ENCODE assay signal across 20 cellular contexts in the genomic region with DNA sequence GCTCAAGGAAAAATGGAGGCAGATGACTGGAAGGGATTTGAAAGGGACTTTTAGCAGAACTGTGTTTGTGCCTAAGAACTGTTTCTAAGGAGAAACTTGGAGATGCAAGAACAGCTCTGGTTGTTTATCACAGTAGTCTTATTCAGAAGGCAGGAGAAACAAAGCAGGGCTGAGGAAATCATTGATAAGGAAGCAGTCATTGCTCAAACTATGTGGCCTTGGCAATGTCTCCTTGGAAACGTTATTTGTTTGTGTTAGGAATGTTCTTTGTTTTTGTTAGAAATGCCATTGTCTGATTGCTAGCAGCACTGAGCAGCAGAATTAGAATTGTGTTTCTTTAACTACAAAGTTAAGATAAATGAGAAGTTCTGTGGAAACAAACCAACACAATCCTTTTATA.
DNase-seq lines count a peak whose midpoint lies in the region; ATAC-seq and TF ChIP-seq lines count a peak whose summit lies in the region.
"Had no signal": no experiment of that assay in that cellular context is flagged by ENCODE, and none has a peak within 500 bp of the region (broad histone marks: within the 10 kb centered on the region; RNA-seq: fewer than 3 reads in every experiment).

No MANE protein-coding gene starts in this region.

- H3K27me3 Mint-ChIP-seq in GM23338 (ENCODE audit: insufficient read depth, low read depth, poor library complexity): peaks cover 3% of the 10 kb centered on the region
- no peaks in the 10 kb centered on the region for H3K27me3 Mint-ChIP-seq in neural crest cell (ENCODE audit: low read depth)
- H3K27me3 Mint-ChIP-seq: T-helper 17 cell had no signal

- H3K36me3 ChIP-seq in GM23338 (ENCODE audit: insufficient read depth): no peaks in the 10 kb centered on the region
- H3K36me3 ChIP-seq: stomach had no signal

- H3K36me3 Mint-ChIP-seq in GM23338 (ENCODE audit: low read depth) (peaks cover 4% of the 10 kb centered on the region; the same call in 1 of the 3 replicates), neural crest cell (ENCODE audit: low read depth) (no peaks in the 10 kb centered on the region)

- H3K4me1 Mint-ChIP-seq in GM23338 (peaks cover 5% of the 10 kb centered on the region; the same call in 2 of the 3 replicates), neural crest cell (peaks cover 9% of the 10 kb centered on the region)
- H3K4me1 Mint-ChIP-seq: T-helper 17 cell had no signal

- no peak overlapping the region for H3K4me2 ChIP-seq in GM23338
- H3K4me2 ChIP-seq: KMS-11 had no signal

- TF ChIP-seq CTCF in GM23338 (conservative IDR thresholded peaks at IDR 0.05; ENCODE audit: low read depth in 2 of 2) (no peak), neural crest cell (conservative IDR thresholded peaks at IDR 0.05) (no peak)

- no peaks in the 10 kb centered on the region for H4K20me1 ChIP-seq in GM23338 (replicated peaks; ENCODE audit: insufficient read depth)

- H3K4me3 Mint-ChIP-seq in GM23338 (no peak overlapping the region), neural crest cell (no peak overlapping the region)
- H3K4me3 Mint-ChIP-seq: T-helper 17 cell had no signal

- in situ Hi-C loops in KBM-7 (cut with MboI; ENCODE audit: low pct_unique_long_range_greater_than_20kb, low sequenced_read_pairs): no loop called here

- intact Hi-C loops in left ventricle myocardium superior (cut with micrococcal nuclease): no loop called here

- DNase-seq in GM23338 (ENCODE audit: low spot score) (peak; percentile 80), amniotic epithelial cell (ENCODE audit: low read depth) (peak; percentile 55), left ventricle myocardium superior (no peak), neural crest cell (ENCODE audit: low read depth, low spot score) (no peak), KBM-7 (no peak), inferior parietal cortex (ENCODE audit: extremely low spot score) (no peak), A172 (ENCODE audit: low spot score) (no peak)
- DNase-seq: activated CD4-positive, CD25-positive, alpha-beta regulatory T cell treated with anti-CD3 and anti-CD28 coated beads, Interleukin-2, amount 50 U/mL, for 72 hours; activated CD8-positive, alpha-beta memory T cell treated with anti-CD3 and anti-CD28 coated beads, Interleukin-2, amount 50 U/mL, for 4 hours; activated naive CD4-positive, alpha-beta T cell; AML-193; effector CD8-positive, alpha-beta T cell; foreskin fibroblast; NCI-H2227 treated with DMSO at 0.1 percent for 48 hours; psoas muscle; SHP77; stomach; T-helper 17 cell had no signal

- H2AFZ ChIP-seq in GM23338: no peak overlapping the region

- H3K27ac Mint-ChIP-seq in GM23338 (no peak overlapping the region), neural crest cell (ENCODE audit: unreplicated experiment) (peak overlapping the region; percentile 31)
- H3K27ac Mint-ChIP-seq: T-helper 17 cell had no signal

- H3K79me2 ChIP-seq in GM23338 (replicated peaks; ENCODE audit: insufficient read depth): no peaks in the 10 kb centered on the region

- no peaks in the 10 kb centered on the region for H3F3A ChIP-seq in GM23338 (replicated peaks; ENCODE audit: low read depth)

- ATAC-seq in GM23338 (no peak), left ventricle myocardium superior (peak; percentile 51), GM18868 (IDR thresholded peaks at IDR 0.05; ENCODE audit: unreplicated experiment) (no peak)
- ATAC-seq: psoas muscle, T-helper 17 cell had no signal

- peaks cover 9% of the 10 kb centered on the region; the same call in 1 of the 3 replicates for H3K9me3 Mint-ChIP-seq in GM23338
- no peaks in the 10 kb centered on the region for H3K9me3 Mint-ChIP-seq in neural crest cell

- H3K9me2 ChIP-seq in GM23338 (ENCODE audit: insufficient read depth): peaks cover 3% of the 10 kb centered on the region; the same call in 1 of the 2 replicates

- no peaks in the 10 kb centered on the region for H3K4me1 ChIP-seq in GM23338 (ENCODE audit: insufficient read depth)
- H3K4me1 ChIP-seq: psoas muscle, stomach had no signal

- no peaks in the 10 kb centered on the region for H3K27me3 ChIP-seq in GM23338 (ENCODE audit: insufficient read depth)
- H3K27me3 ChIP-seq: stomach had no signal

- H3K27ac ChIP-seq in GM23338 (ENCODE audit: low read depth): no peak overlapping the region
- H3K27ac ChIP-seq: KMS-11, psoas muscle, stomach had no signal

- H3K4me3 ChIP-seq in GM23338: no peak overlapping the region
- H3K4me3 ChIP-seq: psoas muscle, stomach had no signal

TF ChIP-seq in GM23338, 12 proteins besides CTCF, POLR2A, EP300 and RAD21:
- TF ChIP-seq CREB1 (CRISPR knock-in tag; IDR thresholded peaks at IDR 0.05; ENCODE audit: low read depth) (no peak), EZH2phosphoT487 (IDR thresholded peaks at IDR 0.05; ENCODE audit: unreplicated experiment) (no peak), NANOG (IDR thresholded peaks at IDR 0.05; ENCODE audit: borderline replicate concordance) (no peak)
TF ChIP-seq in GM23338: peak in this region for 0.

Comparison
In these comparisons a context has a peak if more than half of its experiments do, and no peak if none do; other contexts are left out.
1. DNase-seq: peak in GM23338 (single experiment) and amniotic epithelial cell (single experiment); none in left ventricle myocardium superior (single experiment), neural crest cell (single experiment), KBM-7 (single experiment), inferior parietal cortex (single experiment) and A172 (single experiment).